17 cellular contexts compared by ENCODE assay signal in the genomic region with DNA sequence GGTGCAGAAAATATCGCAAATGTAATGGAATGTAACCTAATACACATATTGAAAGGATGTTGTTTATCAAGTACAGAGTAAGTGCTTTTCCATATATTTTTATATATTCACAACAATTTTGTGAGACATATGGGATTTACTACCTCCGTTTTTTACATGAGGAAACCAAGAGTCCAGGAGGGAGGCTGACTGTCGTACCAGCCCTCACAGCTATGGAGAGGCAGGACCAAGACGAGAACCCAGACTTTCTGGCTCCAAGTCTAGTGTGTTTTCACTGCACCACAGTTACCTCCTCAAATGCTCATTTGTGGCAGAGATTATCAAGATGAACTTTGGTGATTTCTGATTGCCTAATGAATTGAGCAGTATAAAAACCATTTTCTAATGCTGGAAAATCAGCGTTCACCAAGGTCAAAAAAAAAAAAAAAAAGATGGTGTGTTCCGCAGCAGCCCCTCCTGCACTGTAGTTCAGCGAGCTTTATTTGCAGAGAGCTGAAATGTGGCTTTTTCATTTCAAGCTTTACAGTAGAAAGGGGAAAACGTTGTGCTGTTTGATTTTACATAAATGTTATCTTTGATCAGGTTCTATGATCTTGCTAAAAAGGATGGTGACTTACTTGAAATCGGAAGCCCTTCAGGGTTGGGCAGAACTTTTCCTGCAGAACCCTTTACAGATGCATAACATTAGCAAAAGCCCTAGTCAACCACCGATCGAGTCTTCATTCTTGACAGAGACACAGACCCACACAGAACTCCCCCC. TPM values are rescaled to one million over a fixed set of nuclear protein-coding genes. Genes with fewer than 3 reads are reported as not detected.
A peak's percentile ranks its signal among the peaks of the same experiment; 100 is the strongest.
DNase-seq lines count a peak whose midpoint lies in the region; ATAC-seq and TF ChIP-seq lines count a peak whose summit lies in the region.
"Had no signal": no experiment of that assay in that cellular context is flagged by ENCODE, and none has a peak within 500 bp of the region (broad histone marks: within the 10 kb centered on the region; RNA-seq: fewer than 3 reads in every experiment).

No MANE protein-coding gene starts in this region.

- peak overlapping the region; percentile 97 for H2BK12ac ChIP-seq in trophoblast cell (ENCODE audit: low read length)

- H3K79me1 ChIP-seq in trophoblast cell (ENCODE audit: low read length): peaks cover 26% of the 10 kb centered on the region

- peak overlapping the region; percentile 85 for H4K8ac ChIP-seq in trophoblast cell (ENCODE audit: low read depth, low read length)

- no peak overlapping the region for H3K23ac ChIP-seq in trophoblast cell (ENCODE audit: low read length)

- no CpG with 5 or more reads among the region's 11 CpGs for WGBS in trophoblast cell (ENCODE audit: extremely low coverage, insufficient coverage, insufficient read length)

- H3K4me3 ChIP-seq in colonic mucosa (no peak overlapping the region), trophoblast cell (ENCODE audit: low read depth, low read length) (no peak overlapping the region)
- H3K4me3 ChIP-seq: gastrocnemius medialis, mucosa of descending colon, psoas muscle had no signal

- H3K9me3 ChIP-seq in colonic mucosa (no peaks in the 10 kb centered on the region), trophoblast cell (ENCODE audit: insufficient read depth, low read depth, low read length) (no peaks in the 10 kb centered on the region)
- H3K9me3 ChIP-seq: gastrocnemius medialis, mucosa of descending colon, psoas muscle had no signal

- peak overlapping the region; percentile 55 for H4K12ac ChIP-seq in trophoblast cell (ENCODE audit: low read depth, low read length)

- H2AFZ ChIP-seq in trophoblast cell (ENCODE audit: insufficient read depth, low read length, poor library complexity): no peak overlapping the region

- H3K18ac ChIP-seq in trophoblast cell (ENCODE audit: low read length): peak overlapping the region; percentile 80

- H3K27ac ChIP-seq in 22Rv1 (peak overlapping the region; percentile 20; the same call in 1 of the 2 replicates), colonic mucosa (peak overlapping the region; percentile 6), trophoblast cell (ENCODE audit: low read depth, low read length) (peak overlapping the region; percentile 92)
- H3K27ac ChIP-seq: gastrocnemius medialis, psoas muscle had no signal

- TF ChIP-seq CTCF in 22Rv1 (IDR thresholded peaks at IDR 0.05) (no peak), colonic mucosa (IDR thresholded peaks at IDR 0.05) (no peak)

- ATAC-seq in GM18873 (IDR thresholded peaks at IDR 0.05; ENCODE audit: low FRiP score, unreplicated experiment): no peak
- ATAC-seq: gastrocnemius medialis had no signal

- H3K4ac ChIP-seq in trophoblast cell (ENCODE audit: low read depth, low read length): peak overlapping the region; percentile 42

- H3K27me3 ChIP-seq in colonic mucosa (no peaks in the 10 kb centered on the region), trophoblast cell (ENCODE audit: insufficient read depth, low read length) (no peaks in the 10 kb centered on the region)
- H3K27me3 ChIP-seq: brain microvascular endothelial cell, gastrocnemius medialis had no signal

- H4K91ac ChIP-seq in trophoblast cell (ENCODE audit: low read depth, low read length): peak overlapping the region; percentile 91

- H3K36me3 ChIP-seq in colonic mucosa (no peaks in the 10 kb centered on the region), trophoblast cell (ENCODE audit: control insufficient read depth in 1 of 2, insufficient read depth in 2 of 2, low read length in 2 of 2) (peaks cover 5 to 6% of the 10 kb centered on the region in 2 experiments)
- H3K36me3 ChIP-seq: brain microvascular endothelial cell had no signal

- peak overlapping the region; percentile 89 for H3K14ac ChIP-seq in trophoblast cell (ENCODE audit: low read length)

- DNase-seq in HT-29 (ENCODE audit: low spot score) (peak; percentile 30), colonic mucosa (no peak), trophoblast cell (no peak), NCI-H1436 (lab: John Stamatoyannopoulos, UW) (no peak), KG1 (lab: John Stamatoyannopoulos, UW) (no peak)
- DNase-seq in activated CD4-positive, alpha-beta T cell treated with anti-CD3 and anti-CD28 coated beads for 1 hour: no peak
- DNase-seq: activated naive CD4-positive, alpha-beta T cell; brain microvascular endothelial cell; COR-L47; gastrocnemius medialis; immature natural killer cell; NCI-H1048; NCI-H226 had no signal

- peak overlapping the region; percentile 88 for H2AK5ac ChIP-seq in trophoblast cell (ENCODE audit: low read length)

- H3K4me1 ChIP-seq in colonic mucosa (peaks cover 5% of the 10 kb centered on the region), trophoblast cell (ENCODE audit: control insufficient read depth in 1 of 2, insufficient read depth in 2 of 2, low read length in 2 of 2) (peaks cover 21 to 27% of the 10 kb centered on the region in 2 experiments)
- H3K4me1 ChIP-seq: psoas muscle had no signal

- H3K79me2 ChIP-seq in trophoblast cell (ENCODE audit: control insufficient read depth, insufficient read depth, low read length, poor library complexity): peaks cover 4% of the 10 kb centered on the region

- H2BK5ac ChIP-seq in trophoblast cell (ENCODE audit: low read depth, low read length, poor library complexity): peak overlapping the region; percentile 98

- intact Hi-C loops in colonic mucosa (cut with DNase I): loop anchor here (10.0 kb wide), 1 partner anchor 46 kb away; the partner anchor contains the start of gene WEE1

- peak overlapping the region; percentile 46 for H2BK120ac ChIP-seq in trophoblast cell (ENCODE audit: insufficient read depth, low read length, poor library complexity)

- peak overlapping the region in 1 of 2 donors; percentile 59 for H3K9ac ChIP-seq in colonic mucosa (ENCODE audit: low read depth in 2 of 2, low read length in 2 of 2)
- H3K9ac ChIP-seq in trophoblast cell (ENCODE audit: low read length): no peak overlapping the region

- no peak overlapping the region for H3K4me2 ChIP-seq in trophoblast cell (ENCODE audit: low read length)

RNA-seq across cellular contexts. Expression of gene WEE1, which starts 44.7 kb away (rescaled TPM):
- 152 and 157 TPM in 2 replicates for total RNA-seq in HT-29 (2014; rRNA removed; shearing (Covaris generic))
- total RNA-seq in colonic mucosa: 10 to 100 TPM; 27.8 to 37.9 TPM
- 84.5 and 89.9 TPM in 2 replicates for polyA plus RNA-seq in trophoblast cell (2013)

Comparison
In these comparisons a context has a peak if more than half of its experiments do, and no peak if none do; other contexts are left out.
1. H3K27ac ChIP-seq: peak in every context shown above with its lines; median percentile 92 in trophoblast cell; 20 in 22Rv1; 6 in colonic mucosa.